In genomic region chr16:8668138-8668537, GRCh38 we compare ENCODE assay signal across 2 cellular contexts.
TF ChIP-seq lines count a peak whose summit lies in the region.

No MANE protein-coding gene starts in this region.

TF ChIP-seq in HepG2, 621 proteins besides CTCF, POLR2A, EP300 and RAD21:
- TF ChIP-seq RBM39 (IDR thresholded peaks at IDR 0.05; ENCODE audit: low read depth, low read length, poor library complexity, severe bottlenecking): no peak
- TF ChIP-seq TFDP1 (CRISPR knock-in tag; IDR thresholded peaks at IDR 0.05; ENCODE audit: borderline replicate concordance): 0 out of 2 replicates have a peak, but pooled peaks have one; percentile 12
- no peak for TF ChIP-seq SYNCRIP (IDR thresholded peaks at IDR 0.05; ENCODE audit: insufficient read depth, low read depth, low read length)
- no peak for TF ChIP-seq ZNF772 (CRISPR knock-in tag; IDR thresholded peaks at IDR 0.05)
- TF ChIP-seq ZSCAN5A (CRISPR knock-in tag; IDR thresholded peaks at IDR 0.05; ENCODE audit: borderline replicate concordance): 0 out of 2 replicates have a peak, but pooled peaks have one; percentile 33

TF ChIP-seq in neural cell, 6 proteins besides CTCF, POLR2A, EP300 and RAD21:
- TF ChIP-seq POLR2AphosphoS5 (IDR thresholded peaks at IDR 0.05): peak; percentile 15
- TF ChIP-seq MXI1 (conservative IDR thresholded peaks at IDR 0.05; ENCODE audit: poor library complexity, severe bottlenecking): no peak
- TF ChIP-seq SMC3 (conservative IDR thresholded peaks at IDR 0.05; ENCODE audit: poor library complexity): no peak
